8 cellular contexts compared by ENCODE assay signal in genomic region chr11:8910662-8911039, GRCh38. TPM values are rescaled to one million over a fixed set of nuclear protein-coding genes. Genes with fewer than 3 reads are reported as not detected.
DNase-seq lines count a peak whose midpoint lies in the region; ATAC-seq, FAIRE-seq and TF ChIP-seq lines count a peak whose summit lies in the region.

No MANE protein-coding gene starts in this region.

- H3K4me2 ChIP-seq in HepG2 (ENCODE audit: low read depth, low read length), result peak overlapping the region; percentile 96

- TF ChIP-seq EP300 in HepG2 (IDR thresholded peaks at IDR 0.05; ENCODE audit: low read depth in 2 of 2, low read length in 2 of 2), result no peak
- no peak for TF ChIP-seq EP300 in HepG2 (CRISPR knock-in tag; IDR thresholded peaks at IDR 0.05; ENCODE audit: borderline replicate concordance)

- H3K9me3 Mint-ChIP-seq in type B pancreatic cell, result peaks cover 5% of the 10 kb centered on the region

- H4K20me1 ChIP-seq in HepG2 (ENCODE audit: insufficient read depth, low read length), result no peaks in the 10 kb centered on the region

- H3K4me3 Mint-ChIP-seq in type B pancreatic cell, result peak overlapping the region; percentile 98

- H3K27ac ChIP-seq in ascending aorta (peak overlapping the region in 1 of 2 donors; percentile 91), HepG2 (ENCODE audit: extremely low read length, insufficient read depth, low read length) (no peak overlapping the region)

- peaks cover 7% of the 10 kb centered on the region for H3K36me3 Mint-ChIP-seq in type B pancreatic cell

- H2AFZ ChIP-seq in HepG2 (ENCODE audit: low read length), result peak overlapping the region; percentile 72

- intact Hi-C loops in ascending aorta (cut with DNase I) (loop anchor here (1.0 to 5.0 kb wide), 5 partner anchors 54 to 228 kb away; partner anchors contain the start of genes NRIP3, RPL27A, TMEM9B and TRIM66), HepG2 (cut with micrococcal nuclease; ENCODE audit: unreplicated experiment) (loop anchor here (2.0 to 5.0 kb wide), 3 partner anchors 54 to 228 kb away; partner anchors contain the start of genes RPL27A, TMEM9B and TRIM66)

- ATAC-seq in GM18867 (IDR thresholded peaks at IDR 0.05; ENCODE audit: unreplicated experiment), result peak; percentile 5
- ATAC-seq in HG03108 (IDR thresholded peaks at IDR 0.05; ENCODE audit: unreplicated experiment), result peak; percentile 2
- peak; percentile 47 for ATAC-seq in HepG2

- H3K9me3 ChIP-seq in ascending aorta (no peaks in the 10 kb centered on the region), HepG2 (ENCODE audit: low read length) (no peaks in the 10 kb centered on the region)

- 3% methylated on average over 6 of the region's 22 CpGs for WGBS in HepG2 (ENCODE audit: low lambda C conversion rate)

- peaks cover 7% of the 10 kb centered on the region for H3K27me3 Mint-ChIP-seq in type B pancreatic cell

- H3K4me1 Mint-ChIP-seq in type B pancreatic cell (ENCODE audit: unreplicated experiment), result peaks cover 39% of the 10 kb centered on the region

- no peak for DNase-seq in ascending aorta (ENCODE audit: low spot score in 2 of 2)
- DNase-seq in HepG2 (ENCODE audit: low spot score), result no peak
- DNase-seq in type B pancreatic cell (ENCODE audit: extremely low spot score, unreplicated experiment), result no peak
- no peak for DNase-seq in inferior parietal cortex (ENCODE audit: extremely low spot score)
- DNase-seq in activated CD4-positive, CD25-positive, alpha-beta regulatory T cell treated with anti-CD3 and anti-CD28 coated beads, Interleukin-2, amount 50 U/mL, for 72 hours, result no peak
- DNase-seq in activated CD8-positive, alpha-beta memory T cell treated with anti-CD3 and anti-CD28 coated beads, Interleukin-2, amount 50 U/mL, for 48 hours, result no peak

- in situ Hi-C loops in HepG2 (cut with HindIII; ENCODE audit: extremely low pct_ligation_motif_present, low pct_unique_long_range_greater_than_20kb), result loop anchor here (10.0 kb wide), 1 partner anchor 224 kb away; no protein-coding TSS in a partner anchor

- H3K27me3 ChIP-seq in ascending aorta, result no peaks in the 10 kb centered on the region
- H3K27me3 ChIP-seq in HepG2 (ENCODE audit: control insufficient read depth in 1 of 2, insufficient read depth in 2 of 2, low read length in 2 of 2), result no peaks in the 10 kb centered on the region; a peak in 1 of 5 replicates

- TF ChIP-seq CTCF in ascending aorta (IDR thresholded peaks at IDR 0.05), result no peak
- no peak for TF ChIP-seq CTCF in HepG2 (CRISPR knock-in tag; IDR thresholded peaks at IDR 0.05)
- TF ChIP-seq CTCF in type B pancreatic cell (conservative IDR thresholded peaks at IDR 0.05), result no peak

- peak overlapping the region; percentile 87 for H3K27ac Mint-ChIP-seq in type B pancreatic cell

- peak overlapping the region; percentile 72 to 79 for H3K4me3 ChIP-seq in ascending aorta
- H3K4me3 ChIP-seq in HepG2 (replicated peaks in 1 of 3; ENCODE audit: insufficient read depth in 1 of 3, low read depth in 2 of 3, low read length in 3 of 3), result peak overlapping the region; percentile 45 to 92 (median 71); a peak in 5 of 6 replicates

- TF ChIP-seq POLR2A in HepG2 (IDR thresholded peaks at IDR 0.05; ENCODE audit: insufficient read depth in 1 of 2, low read depth in 2 of 2, low read length in 2 of 2), result no peak

- H3K36me3 ChIP-seq in ascending aorta (no peaks in the 10 kb centered on the region), HepG2 (replicated peaks in 1 of 2; ENCODE audit: control insufficient read depth in 1 of 2, insufficient read depth in 2 of 2, low read length in 2 of 2) (peaks cover 0 to 1% of the 10 kb centered on the region in 2 experiments; a peak in 2 of 5 replicates)

- H3K4me1 ChIP-seq in ascending aorta, result peaks cover 3 to 9% of the 10 kb centered on the region in 2 donors
- H3K4me1 ChIP-seq in HepG2 (ENCODE audit: insufficient read depth, low read length), result peaks cover 42% of the 10 kb centered on the region

- POLR2A ChIA-PET in HepG2 (lab: Yijun Ruan, JAX), result interaction anchor here (1.1 to 2.8 kb wide), 7 partner anchors 15 to 923 kb away, joined by 3 to 12 read pairs (median 5); partner anchors contain the start of genes EIF3F and TMEM9B

- CTCF ChIA-PET in HepG2 (lab: Yijun Ruan, JAX; ENCODE audit: low intra/inter-chr PET ratio, low total read pairs), result no interaction called here

- peak overlapping the region; percentile 54; the same call in 1 of the 2 replicates for H3K9ac ChIP-seq in HepG2 (ENCODE audit: insufficient read depth, low read depth, low read length)

- no peak for FAIRE-seq in HepG2 (lab: Jason Lieb, UNC)

- BruUV-seq in HepG2 (replicated peaks; lab: Mats Ljungman, UMichigan), result no TSS peak

- TF ChIP-seq RAD21 in HepG2 (CRISPR knock-in tag; IDR thresholded peaks at IDR 0.05), result no peak

- peaks cover 5% of the 10 kb centered on the region for H3K79me2 ChIP-seq in HepG2 (ENCODE audit: insufficient read depth, low read length)

RNA-seq across cellular contexts. Expression of gene AKIP1, which starts 0.3 kb away (rescaled TPM):
- total RNA-seq in ascending aorta (11.4 TPM), HepG2 (2016; rRNA removed; fragmentation: Illumina TruSeq; extraction: Trizol) (20.3 and 21.6 TPM in 2 replicates), type B pancreatic cell (ENCODE audit: low replicate concordance) (14.9 and 16.5 TPM in 2 replicates)
- total RNA-seq in HepG2 (2016; cell fraction: cytosol; rRNA removed; fragmentation: Illumina TruSeq; extraction: Trizol; ENCODE audit: low read depth), result 10.8 and 10.9 TPM in 2 replicates
- 18.6 and 21.9 TPM in 2 replicates for total RNA-seq in HepG2 (2016; cell fraction: insoluble cytoplasmic fraction; rRNA removed; fragmentation: Illumina TruSeq; extraction: Trizol)
- 12.8 and 14.4 TPM in 2 replicates for total RNA-seq in HepG2 (2016; cell fraction: membrane; rRNA removed; fragmentation: Illumina TruSeq; extraction: Trizol)
- total RNA-seq in HepG2 (2016; cell fraction: nucleus; rRNA removed; fragmentation: Illumina TruSeq; extraction: Trizol), result 7.1 and 11.6 TPM in 2 replicates
- 10.0 and 11.8 TPM in 2 replicates for polyA plus RNA-seq in HepG2 (2011; rRNA removed)
- 11.3 and 13.1 TPM in 2 replicates for polyA plus RNA-seq in HepG2 (2011; cell fraction: cytosol; rRNA removed)
- polyA plus RNA-seq in HepG2 (2011; cell fraction: nucleus; rRNA removed), result 4.0 and 6.6 TPM in 2 replicates
- 8.0 and 8.7 TPM in 2 replicates for polyA plus RNA-seq in HepG2 (2012)
- polyA plus RNA-seq in HepG2 (2016; cell fraction: cytosol; fragmentation: Illumina TruSeq; extraction: Trizol; ENCODE audit: low read depth), result 10.0 and 10.5 TPM in 2 replicates
- 27.2 and 31.0 TPM in 2 replicates for polyA plus RNA-seq in HepG2 (2016; cell fraction: insoluble cytoplasmic fraction; fragmentation: Illumina TruSeq; extraction: Trizol; ENCODE audit: low read depth)
- 10.9 and 12.6 TPM in 2 replicates for polyA plus RNA-seq in HepG2 (2016; cell fraction: membrane; fragmentation: Illumina TruSeq; extraction: Trizol; ENCODE audit: low read depth)
- 14.8 and 19.7 TPM in 2 replicates for polyA plus RNA-seq in HepG2 (2016; cell fraction: nucleus; fragmentation: Illumina TruSeq; extraction: Trizol; ENCODE audit: insufficient read depth, low read depth)
- polyA minus RNA-seq in HepG2 (2011; rRNA and poly(A)+ RNA removed; ENCODE audit: low replicate concordance), result 2.1 and 11.4 TPM in 2 replicates
- 4.8 and 10.5 TPM in 2 replicates for polyA minus RNA-seq in HepG2 (2011; cell fraction: cytosol; rRNA and poly(A)+ RNA removed)
- 4.4 and 5.3 TPM in 2 replicates for polyA minus RNA-seq in HepG2 (2011; cell fraction: nucleus; rRNA and poly(A)+ RNA removed)

RNA-seq across cellular contexts. Expression of gene C11orf16, which starts 22.1 kb away (rescaled TPM):
- total RNA-seq in ascending aorta, result not detected
- total RNA-seq in HepG2 (2016; rRNA removed; fragmentation: Illumina TruSeq; extraction: Trizol), result not detected in 2 replicates
- total RNA-seq in HepG2 (2016; cell fraction: cytosol; rRNA removed; fragmentation: Illumina TruSeq; extraction: Trizol; ENCODE audit: low read depth), result not detected in 2 replicates
- total RNA-seq in HepG2 (2016; cell fraction: insoluble cytoplasmic fraction; rRNA removed; fragmentation: Illumina TruSeq; extraction: Trizol), result not detected in 2 replicates
- total RNA-seq in HepG2 (2016; cell fraction: membrane; rRNA removed; fragmentation: Illumina TruSeq; extraction: Trizol), result not detected in 2 replicates
- total RNA-seq in HepG2 (2016; cell fraction: nucleus; rRNA removed; fragmentation: Illumina TruSeq; extraction: Trizol), result not detected in 2 replicates
- polyA plus RNA-seq in HepG2 (2011; rRNA removed), result not detected in 2 replicates
- not detected in 2 replicates for polyA plus RNA-seq in HepG2 (2011; cell fraction: cytosol; rRNA removed)
- not detected in 2 replicates for polyA plus RNA-seq in HepG2 (2011; cell fraction: nucleus; rRNA removed)
- not detected in 2 replicates for polyA plus RNA-seq in HepG2 (2012)
- not detected in 2 replicates for polyA plus RNA-seq in HepG2 (2016; cell fraction: cytosol; fragmentation: Illumina TruSeq; extraction: Trizol; ENCODE audit: low read depth)
- polyA plus RNA-seq in HepG2 (2016; cell fraction: insoluble cytoplasmic fraction; fragmentation: Illumina TruSeq; extraction: Trizol; ENCODE audit: low read depth), result not detected in 2 replicates
- polyA plus RNA-seq in HepG2 (2016; cell fraction: membrane; fragmentation: Illumina TruSeq; extraction: Trizol; ENCODE audit: low read depth), result not detected in 2 replicates
- polyA plus RNA-seq in HepG2 (2016; cell fraction: nucleus; fragmentation: Illumina TruSeq; extraction: Trizol; ENCODE audit: insufficient read depth, low read depth), result not detected in 2 replicates
- polyA minus RNA-seq in HepG2 (2011; rRNA and poly(A)+ RNA removed; ENCODE audit: low replicate concordance), result not detected in 2 replicates
- polyA minus RNA-seq in HepG2 (2011; cell fraction: cytosol; rRNA and poly(A)+ RNA removed), result not detected in 2 replicates
- not detected in 2 replicates for polyA minus RNA-seq in HepG2 (2011; cell fraction: nucleus; rRNA and poly(A)+ RNA removed)
- not detected in 2 replicates for total RNA-seq in type B pancreatic cell (ENCODE audit: low replicate concordance)

RNA-seq across cellular contexts. Expression of gene ASCL3, which starts 32.2 kb away (rescaled TPM):
- total RNA-seq in ascending aorta, result not detected
- total RNA-seq in HepG2 (2016; rRNA removed; fragmentation: Illumina TruSeq; extraction: Trizol), result not detected in 2 replicates
- total RNA-seq in HepG2 (2016; cell fraction: cytosol; rRNA removed; fragmentation: Illumina TruSeq; extraction: Trizol; ENCODE audit: low read depth), result not detected in 2 replicates
- not detected in 2 replicates for total RNA-seq in HepG2 (2016; cell fraction: insoluble cytoplasmic fraction; rRNA removed; fragmentation: Illumina TruSeq; extraction: Trizol)
- not detected in 2 replicates for total RNA-seq in HepG2 (2016; cell fraction: membrane; rRNA removed; fragmentation: Illumina TruSeq; extraction: Trizol)
- total RNA-seq in HepG2 (2016; cell fraction: nucleus; rRNA removed; fragmentation: Illumina TruSeq; extraction: Trizol), result not detected in 2 replicates
- polyA plus RNA-seq in HepG2 (2011; rRNA removed), result not detected in 2 replicates
- polyA plus RNA-seq in HepG2 (2011; cell fraction: cytosol; rRNA removed), result not detected in 2 replicates
- not detected in 2 replicates for polyA plus RNA-seq in HepG2 (2011; cell fraction: nucleus; rRNA removed)
- not detected in 2 replicates for polyA plus RNA-seq in HepG2 (2012)
- polyA plus RNA-seq in HepG2 (2016; cell fraction: cytosol; fragmentation: Illumina TruSeq; extraction: Trizol; ENCODE audit: low read depth), result not detected in 2 replicates
- polyA plus RNA-seq in HepG2 (2016; cell fraction: insoluble cytoplasmic fraction; fragmentation: Illumina TruSeq; extraction: Trizol; ENCODE audit: low read depth), result not detected in 2 replicates
- not detected in 2 replicates for polyA plus RNA-seq in HepG2 (2016; cell fraction: membrane; fragmentation: Illumina TruSeq; extraction: Trizol; ENCODE audit: low read depth)
- not detected in 2 replicates for polyA plus RNA-seq in HepG2 (2016; cell fraction: nucleus; fragmentation: Illumina TruSeq; extraction: Trizol; ENCODE audit: insufficient read depth, low read depth)
- polyA minus RNA-seq in HepG2 (2011; rRNA and poly(A)+ RNA removed; ENCODE audit: low replicate concordance), result not detected in 2 replicates
- not detected in 2 replicates for polyA minus RNA-seq in HepG2 (2011; cell fraction: cytosol; rRNA and poly(A)+ RNA removed)
- not detected in 2 replicates for polyA minus RNA-seq in HepG2 (2011; cell fraction: nucleus; rRNA and poly(A)+ RNA removed)
- total RNA-seq in type B pancreatic cell (ENCODE audit: low replicate concordance), result not detected in 2 replicates

RNA-seq across cellular contexts. Expression of gene TMEM9B, which starts 53.6 kb away (rescaled TPM):
- total RNA-seq in ascending aorta (42.4 TPM), HepG2 (2016; rRNA removed; fragmentation: Illumina TruSeq; extraction: Trizol) (17.4 and 20.8 TPM in 2 replicates), type B pancreatic cell (ENCODE audit: low replicate concordance) (26.1 and 45.5 TPM in 2 replicates)
- 12.2 and 14.3 TPM in 2 replicates for total RNA-seq in HepG2 (2016; cell fraction: cytosol; rRNA removed; fragmentation: Illumina TruSeq; extraction: Trizol; ENCODE audit: low read depth)
- 17.2 and 21.3 TPM in 2 replicates for total RNA-seq in HepG2 (2016; cell fraction: insoluble cytoplasmic fraction; rRNA removed; fragmentation: Illumina TruSeq; extraction: Trizol)
- total RNA-seq in HepG2 (2016; cell fraction: membrane; rRNA removed; fragmentation: Illumina TruSeq; extraction: Trizol), result 25.3 and 25.6 TPM in 2 replicates
- total RNA-seq in HepG2 (2016; cell fraction: nucleus; rRNA removed; fragmentation: Illumina TruSeq; extraction: Trizol), result 13.8 and 15.3 TPM in 2 replicates
- 12.3 and 12.4 TPM in 2 replicates for polyA plus RNA-seq in HepG2 (2011; rRNA removed)
- 6.4 and 13.3 TPM in 2 replicates for polyA plus RNA-seq in HepG2 (2011; cell fraction: cytosol; rRNA removed)
- 2.8 and 4.6 TPM in 2 replicates for polyA plus RNA-seq in HepG2 (2011; cell fraction: nucleus; rRNA removed)
- 13.0 and 19.3 TPM in 2 replicates for polyA plus RNA-seq in HepG2 (2012)
- 14.7 and 19.1 TPM in 2 replicates for polyA plus RNA-seq in HepG2 (2016; cell fraction: cytosol; fragmentation: Illumina TruSeq; extraction: Trizol; ENCODE audit: low read depth)
- 21.0 and 21.7 TPM in 2 replicates for polyA plus RNA-seq in HepG2 (2016; cell fraction: insoluble cytoplasmic fraction; fragmentation: Illumina TruSeq; extraction: Trizol; ENCODE audit: low read depth)
- polyA plus RNA-seq in HepG2 (2016; cell fraction: membrane; fragmentation: Illumina TruSeq; extraction: Trizol; ENCODE audit: low read depth), result 23.1 and 24.9 TPM in 2 replicates
- polyA plus RNA-seq in HepG2 (2016; cell fraction: nucleus; fragmentation: Illumina TruSeq; extraction: Trizol; ENCODE audit: insufficient read depth, low read depth), result 24.7 and 25.5 TPM in 2 replicates
- polyA minus RNA-seq in HepG2 (2011; rRNA and poly(A)+ RNA removed; ENCODE audit: low replicate concordance), result 5.0 and 18.1 TPM in 2 replicates
- polyA minus RNA-seq in HepG2 (2011; cell fraction: cytosol; rRNA and poly(A)+ RNA removed), result 3.5 and 4.5 TPM in 2 replicates
- polyA minus RNA-seq in HepG2 (2011; cell fraction: nucleus; rRNA and poly(A)+ RNA removed), result 5.5 and 6.5 TPM in 2 replicates
